Comparison of ENCODE assay signal across 1 cellular context in genomic region chr19:30115947-30116346, GRCh38.
A peak's percentile ranks its signal among the peaks of the same experiment; 100 is the strongest.
TF ChIP-seq lines count a peak whose summit lies in the region.

No MANE protein-coding gene starts in this region.

TF ChIP-seq in HepG2, 621 proteins besides CTCF, POLR2A, EP300 and RAD21 (continued from another document):
- TF ChIP-seq PLRG1 (conservative IDR thresholded peaks at IDR 0.05) (0 out of 2 replicates have a peak, but pooled peaks have one; percentile 24), ASH2L (IDR thresholded peaks at IDR 0.05; ENCODE audit: insufficient read length, low read depth, low read length) (no peak), ZNF790 (CRISPR knock-in tag; IDR thresholded peaks at IDR 0.05; ENCODE audit: borderline replicate concordance) (no peak), ZBTB7B (CRISPR knock-in tag; IDR thresholded peaks at IDR 0.05) (no peak), IKZF1 (IDR thresholded peaks at IDR 0.05) (0 out of 2 replicates have a peak, but pooled peaks have one; percentile 62), ZNF160 (CRISPR knock-in tag; IDR thresholded peaks at IDR 0.05) (no peak), ZSCAN5A (CRISPR knock-in tag; IDR thresholded peaks at IDR 0.05; ENCODE audit: borderline replicate concordance) (no peak), BHLHE40 (IDR thresholded peaks at IDR 0.05; ENCODE audit: low read length) (no peak), ZNF468 (CRISPR knock-in tag; IDR thresholded peaks at IDR 0.05) (no peak), ZNF652 (CRISPR knock-in tag; IDR thresholded peaks at IDR 0.05; ENCODE audit: borderline replicate concordance, low read depth) (no peak), LRRFIP1 (CRISPR knock-in tag; conservative IDR thresholded peaks at IDR 0.05) (no peak), MXD3 (CRISPR knock-in tag; IDR thresholded peaks at IDR 0.05) (no peak)
